ENCODE assay signal across 8 cellular contexts in the genomic region with DNA sequence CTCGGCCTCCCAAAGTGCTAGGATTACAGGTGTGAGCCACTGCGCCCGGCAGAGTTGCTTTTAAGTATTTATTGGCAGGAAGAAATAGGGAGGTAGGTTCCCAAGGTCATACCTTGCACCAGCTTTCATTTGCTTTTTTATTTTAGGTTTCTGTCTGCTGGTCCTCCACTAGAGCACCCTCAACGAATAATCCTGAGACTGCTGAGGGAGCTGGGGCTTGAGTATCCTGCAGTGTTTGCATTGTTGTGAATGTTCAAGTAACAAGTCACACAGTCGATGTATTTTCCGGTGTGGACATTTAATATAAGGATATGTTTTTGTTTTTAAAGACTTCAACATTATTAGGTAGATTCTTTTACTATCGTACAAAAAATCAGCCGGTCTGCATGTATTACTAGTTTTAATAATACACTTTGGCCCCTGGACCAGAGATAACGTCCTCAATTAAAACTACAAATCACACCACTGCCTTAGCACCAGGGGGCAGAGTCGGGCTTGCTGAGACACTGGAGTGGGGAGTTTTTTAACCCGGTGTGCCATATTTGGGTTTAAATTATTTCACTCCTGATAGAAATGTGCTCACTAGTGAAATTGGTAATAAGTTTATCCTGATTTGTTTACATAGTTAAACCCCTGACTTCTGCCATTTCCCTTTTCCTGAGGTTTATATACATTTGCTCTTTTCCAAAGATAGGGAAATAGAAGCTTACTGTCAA. TPM values are rescaled to one million over a fixed set of nuclear protein-coding genes. Genes with fewer than 3 reads are reported as not detected.
A peak's percentile ranks its signal among the peaks of the same experiment; 100 is the strongest.
DNase-seq lines count a peak whose midpoint lies in the region; ATAC-seq lines count a peak whose summit lies in the region.

No MANE protein-coding gene starts in this region.

- DNase-seq in NCI-H510A treated with DMSO at 0.1 percent for 48 hours (lab: John Stamatoyannopoulos, UW) (peak; percentile 30), NCI-H510A (lab: John Stamatoyannopoulos, UW) (no peak), NAMALWA (ENCODE audit: low spot score) (peak; percentile 62), iPS-NIHi11 (ENCODE audit: low spot score) (peak; percentile 57)
- DNase-seq in activated naive CD8-positive, alpha-beta T cell treated with anti-CD3 and anti-CD28 coated beads for 36 hours, result peak; percentile 24

- no peak overlapping the region for H3K27ac Mint-ChIP-seq in activated naive CD8-positive, alpha-beta T cell treated with anti-CD3 and anti-CD28 coated beads for 36 hours
- H3K27ac Mint-ChIP-seq in stimulated activated memory B cell treated with anti-CD40 and anti-IgM and Interleukin-4, amounts not matched to agents 10 μg/mL and 1 μg/mL and 100 μg/mL, for 72 hours, result no peak overlapping the region

- H3K9me3 Mint-ChIP-seq in activated naive CD8-positive, alpha-beta T cell treated with anti-CD3 and anti-CD28 coated beads for 36 hours, result no peaks in the 10 kb centered on the region
- H3K9me3 Mint-ChIP-seq in stimulated activated memory B cell treated with anti-CD40 and anti-IgM and Interleukin-4, amounts not matched to agents 10 μg/mL and 1 μg/mL and 100 μg/mL, for 72 hours, result no peaks in the 10 kb centered on the region

- H3K4me3 Mint-ChIP-seq in activated naive CD8-positive, alpha-beta T cell treated with anti-CD3 and anti-CD28 coated beads for 36 hours, result no peak overlapping the region
- no peak overlapping the region for H3K4me3 Mint-ChIP-seq in stimulated activated memory B cell treated with anti-CD40 and anti-IgM and Interleukin-4, amounts not matched to agents 10 μg/mL and 1 μg/mL and 100 μg/mL, for 72 hours

- peak; percentile 74 for ATAC-seq in GM21526 (IDR thresholded peaks at IDR 0.05; ENCODE audit: low FRiP score, unreplicated experiment)
- ATAC-seq in stimulated activated memory B cell treated with anti-CD40 and anti-IgM and Interleukin-4, amounts not matched to agents 10 μg/mL and 1 μg/mL and 100 μg/mL, for 72 hours, result peak; percentile 41
- no peak for ATAC-seq in GM19455 (IDR thresholded peaks at IDR 0.05; ENCODE audit: unreplicated experiment)

- H3K4me1 Mint-ChIP-seq in activated naive CD8-positive, alpha-beta T cell treated with anti-CD3 and anti-CD28 coated beads for 36 hours, result peaks cover 10% of the 10 kb centered on the region
- peaks cover 24% of the 10 kb centered on the region for H3K4me1 Mint-ChIP-seq in stimulated activated memory B cell treated with anti-CD40 and anti-IgM and Interleukin-4, amounts not matched to agents 10 μg/mL and 1 μg/mL and 100 μg/mL, for 72 hours

- no peaks in the 10 kb centered on the region for H3K27me3 Mint-ChIP-seq in activated naive CD8-positive, alpha-beta T cell treated with anti-CD3 and anti-CD28 coated beads for 36 hours
- H3K27me3 Mint-ChIP-seq in stimulated activated memory B cell treated with anti-CD40 and anti-IgM and Interleukin-4, amounts not matched to agents 10 μg/mL and 1 μg/mL and 100 μg/mL, for 72 hours, result no peaks in the 10 kb centered on the region

- H3K36me3 Mint-ChIP-seq in activated naive CD8-positive, alpha-beta T cell treated with anti-CD3 and anti-CD28 coated beads for 36 hours, result peaks cover 11% of the 10 kb centered on the region
- H3K36me3 Mint-ChIP-seq in stimulated activated memory B cell treated with anti-CD40 and anti-IgM and Interleukin-4, amounts not matched to agents 10 μg/mL and 1 μg/mL and 100 μg/mL, for 72 hours, result peaks cover 26% of the 10 kb centered on the region

RNA-seq across cellular contexts. Expression of gene SMIM20, which starts 11.6 kb away (rescaled TPM):
- total RNA-seq in activated naive CD8-positive, alpha-beta T cell treated with anti-CD3 and anti-CD28 coated beads for 36 hours, result 10 to 100 TPM; 22.9 to 23.5 TPM
